Comparison of ENCODE assay signal across 14 cellular contexts in the genomic region with DNA sequence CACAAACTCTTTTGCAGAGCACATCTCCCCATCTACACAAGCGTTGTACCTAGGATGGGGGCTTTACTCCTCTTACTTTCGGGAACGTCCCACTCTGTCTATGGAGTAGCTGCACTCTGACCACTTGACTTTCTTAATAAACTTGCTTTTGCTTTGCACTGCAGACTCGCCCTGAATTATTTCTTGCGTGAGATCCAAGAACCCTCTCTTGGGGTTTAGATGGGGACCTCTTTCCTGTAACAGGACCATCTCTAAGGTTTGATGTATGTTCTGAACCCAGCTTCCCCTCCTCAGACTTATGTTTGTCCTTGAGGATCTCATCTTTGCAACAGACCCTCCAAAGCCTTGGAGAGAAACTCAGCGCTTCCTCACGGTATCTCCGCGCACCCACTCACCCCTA. TPM values are rescaled to one million over a fixed set of nuclear protein-coding genes. Genes with fewer than 3 reads are reported as not detected.
DNase-seq lines count a peak whose midpoint lies in the region; ATAC-seq, FAIRE-seq and TF ChIP-seq lines count a peak whose summit lies in the region.
"Not testable (repeated sequence)": the region's sequence is repeated elsewhere in the genome, so short reads cannot be mapped to it uniquely, and the experiment has no call there.
"Had no signal": no experiment of that assay in that cellular context is flagged by ENCODE, and none has a peak within 500 bp of the region (broad histone marks: within the 10 kb centered on the region; RNA-seq: fewer than 3 reads in every experiment).

No MANE protein-coding gene starts in this region.

- H3K36me3 Mint-ChIP-seq in CD14-positive monocyte; HFFc6 (ENCODE audit: low read depth); WTC11; activated T-cell treated with anti-CD3 and anti-CD28 coated beads, Interleukin-2, amount 50 U/mL, for 72 hours (ENCODE audit: insufficient read depth in 2 of 2); naive thymus-derived CD8-positive, alpha-beta T cell: not testable (repeated sequence)

- intact Hi-C loops in CD14-positive monocyte (cut with micrococcal nuclease); K562 (cut with micrococcal nuclease): not testable (repeated sequence)
- intact Hi-C loops in left ventricle myocardium inferior (cut with micrococcal nuclease): loop anchor here (5.0 kb wide), 1 partner anchor 177 kb away; no protein-coding TSS in a partner anchor

- H3K27me3 Mint-ChIP-seq in CD14-positive monocyte (ENCODE audit: low read depth in 3 of 3): peaks cover 11 to 18% (median 15%) of the 10 kb centered on the region in 3 donors
- peaks cover 10% of the 10 kb centered on the region for H3K27me3 Mint-ChIP-seq in HFFc6 (ENCODE audit: insufficient read depth)
- H3K27me3 Mint-ChIP-seq in WTC11 (ENCODE audit: low read depth): peaks cover 38% of the 10 kb centered on the region
- H3K27me3 Mint-ChIP-seq in activated T-cell treated with anti-CD3 and anti-CD28 coated beads, Interleukin-2, amount 50 U/mL, for 72 hours (ENCODE audit: low read depth): peaks cover 13% of the 10 kb centered on the region
- not testable (repeated sequence) for H3K27me3 Mint-ChIP-seq in naive thymus-derived CD8-positive, alpha-beta T cell

- not testable (repeated sequence) for BruUV-seq in K562 (replicated peaks; lab: Mats Ljungman, UMichigan)

- POLR2A ChIA-PET in WTC11 (lab: Charles Lee); K562 (lab: Yijun Ruan, JAX): not testable (repeated sequence)
- POLR2A ChIA-PET in naive thymus-derived CD8-positive, alpha-beta T cell (lab: Charles Lee): interaction anchor here (1.2 to 2.7 kb wide), 4 partner anchors 8 to 102 kb away, joined by 3 to 17 read pairs (median 8); no protein-coding TSS in a partner anchor

- peak overlapping the region; percentile 76 to 84 for H3K4me3 Mint-ChIP-seq in CD14-positive monocyte
- peak overlapping the region; percentile 59 for H3K4me3 Mint-ChIP-seq in HFFc6
- H3K4me3 Mint-ChIP-seq in WTC11: peak overlapping the region; percentile 71
- H3K4me3 Mint-ChIP-seq in activated T-cell treated with anti-CD3 and anti-CD28 coated beads, Interleukin-2, amount 50 U/mL, for 72 hours: peak overlapping the region; percentile 72 to 88
- H3K4me3 Mint-ChIP-seq in naive thymus-derived CD8-positive, alpha-beta T cell: peak overlapping the region; percentile 67 to 95 (median 88)

- TF ChIP-seq CTCF in CD14-positive monocyte (IDR thresholded peaks at IDR 0.05); HFFc6 (IDR thresholded peaks at IDR 0.05); WTC11 (IDR thresholded peaks at IDR 0.05); K562 (IDR thresholded peaks at IDR 0.05 in 2 of 3, conservative IDR thresholded peaks at IDR 0.05 in 1 of 3; ENCODE audit: insufficient read depth in 2 of 3, low read depth in 1 of 3, low read length in 3 of 3); left ventricle myocardium inferior (IDR thresholded peaks at IDR 0.05; ENCODE audit: borderline replicate concordance); smooth muscle cell (IDR thresholded peaks at IDR 0.05; ENCODE audit: borderline replicate concordance, insufficient read depth, poor library complexity, severe bottlenecking): not testable (repeated sequence)

- not testable (repeated sequence) for H3K27ac ChIP-seq in K562 (ENCODE audit: extremely low read depth, low read depth, low read length); left ventricle myocardium inferior (replicated peaks); smooth muscle cell (ENCODE audit: low read depth)

- peak overlapping the region; percentile 87; the same call in 1 of the 2 replicates for H2AFZ ChIP-seq in K562 (ENCODE audit: low read depth, low read length)
- not testable (repeated sequence) for H2AFZ ChIP-seq in smooth muscle cell (ENCODE audit: low read depth)

- CTCF ChIA-PET in WTC11 (lab: Charles Lee); K562 (lab: Yijun Ruan, JAX; ENCODE audit: low intra/inter-chr PET ratio): not testable (repeated sequence)

- H3K4me1 ChIP-seq in K562 (replicated peaks in 1 of 2; ENCODE audit: control insufficient read depth in 2 of 2, insufficient read depth in 2 of 2, low read length in 2 of 2): peaks cover 0 to 20% of the 10 kb centered on the region in 2 experiments; a peak in 3 of 5 replicates
- H3K4me1 ChIP-seq in left ventricle myocardium inferior; smooth muscle cell (ENCODE audit: low read depth): not testable (repeated sequence)

- H3K4me3 ChIP-seq in K562, smooth muscle cell: not testable (repeated sequence)
- H3K4me3 ChIP-seq in left ventricle myocardium inferior: peak overlapping the region; percentile 73

- peaks cover 8 to 13% of the 10 kb centered on the region in 2 experiments for H3K27me3 ChIP-seq in K562 (ENCODE audit: control insufficient read depth in 2 of 2, insufficient read depth in 2 of 2, low read length in 2 of 2)
- not testable (repeated sequence) for H3K27me3 ChIP-seq in left ventricle myocardium inferior (ENCODE audit: low read depth); smooth muscle cell (ENCODE audit: low read depth)

- H3K4me1 Mint-ChIP-seq in CD14-positive monocyte (peaks cover 22% of the 10 kb centered on the region), HFFc6 (ENCODE audit: low read depth) (peaks cover 23% of the 10 kb centered on the region), WTC11 (peaks cover 19% of the 10 kb centered on the region)
- not testable (repeated sequence) for H3K4me1 Mint-ChIP-seq in activated T-cell treated with anti-CD3 and anti-CD28 coated beads, Interleukin-2, amount 50 U/mL, for 72 hours (ENCODE audit: low read depth)
- H3K4me1 Mint-ChIP-seq in naive thymus-derived CD8-positive, alpha-beta T cell: peaks cover 13 to 18% (median 16%) of the 10 kb centered on the region in 4 donors

- not testable (repeated sequence) for TF ChIP-seq RAD21 in K562 (CRISPR knock-in tag; conservative IDR thresholded peaks at IDR 0.05 in 1 of 2, IDR thresholded peaks at IDR 0.05 in 1 of 2)

- not testable (repeated sequence) for H3K9me1 ChIP-seq in K562 (ENCODE audit: control insufficient read depth, insufficient read depth, low read length)

- not testable (repeated sequence) for ATAC-seq in WTC11; activated T-cell treated with anti-CD3 and anti-CD28 coated beads, Interleukin-2, amount 50 U/mL, for 72 hours (replicated peaks in 1 of 2); K562; naive thymus-derived CD8-positive, alpha-beta T cell

- H3K79me2 ChIP-seq in K562 (ENCODE audit: control insufficient read depth, insufficient read depth, low read length); smooth muscle cell (ENCODE audit: low read depth): not testable (repeated sequence)

- H3K4me2 ChIP-seq in K562 (ENCODE audit: insufficient read depth, low read length) (0 out of 2 replicates have a peak overlapping the region, but pooled peaks have one; percentile 79), smooth muscle cell (peak overlapping the region; percentile 82)

- not testable (repeated sequence) for H4K20me1 ChIP-seq in K562 (replicated peaks; ENCODE audit: control insufficient read depth, insufficient read depth, low read length); smooth muscle cell (ENCODE audit: low read depth)

- in situ Hi-C loops in K562 (cut with MboI): loop anchor here (5.0 kb wide), 3 partner anchors 62 to 1277 kb away; partner anchors contain the start of gene ZNF488

- FAIRE-seq in K562 (lab: Jason Lieb, UNC): not testable (repeated sequence)

- not testable (repeated sequence) for H3K9me3 Mint-ChIP-seq in CD14-positive monocyte; HFFc6; WTC11; activated T-cell treated with anti-CD3 and anti-CD28 coated beads, Interleukin-2, amount 50 U/mL, for 72 hours; naive thymus-derived CD8-positive, alpha-beta T cell

- WGBS in K562 (ENCODE audit: insufficient coverage, low coverage, missing lambda C conversion rate): 27% methylated on average over 7 of the region's 9 CpGs
- 66% methylated on average over 9 of the region's 9 CpGs for WGBS in smooth muscle cell (ENCODE audit: low lambda C conversion rate)

- H3K9ac ChIP-seq in K562 (ENCODE audit: insufficient read depth in 1 of 2, low read depth in 2 of 2, low read length in 2 of 2); smooth muscle cell (ENCODE audit: low read depth): not testable (repeated sequence)

- not testable (repeated sequence) for TF ChIP-seq EP300 in K562 (IDR thresholded peaks at IDR 0.05; ENCODE audit: low read length)

- not testable (repeated sequence) for H3K36me3 ChIP-seq in K562 (ENCODE audit: control insufficient read depth, insufficient read depth, low read length); left ventricle myocardium inferior; smooth muscle cell (ENCODE audit: low read depth)

- not testable (repeated sequence) for DNase-seq in CD14-positive monocyte (ENCODE audit: low spot score); HFFc6; WTC11 (ENCODE audit: low spot score); activated T-cell treated with anti-CD3 and anti-CD28 coated beads, Interleukin-2, amount 50 U/mL, for 72 hours; K562 (ENCODE audit: extremely low read depth in 1 of 4, low spot score in 3 of 4); left ventricle myocardium inferior; naive thymus-derived CD8-positive, alpha-beta T cell; smooth muscle cell (lab: John Stamatoyannopoulos, UW; ENCODE audit: unreplicated experiment)

- H3F3A ChIP-seq in smooth muscle cell (ENCODE audit: low read depth): not testable (repeated sequence)

- not testable (repeated sequence) for TF ChIP-seq POLR2A in K562 (conservative IDR thresholded peaks at IDR 0.05)

- not testable (repeated sequence) for H3K27ac Mint-ChIP-seq in CD14-positive monocyte; HFFc6; WTC11; activated T-cell treated with anti-CD3 and anti-CD28 coated beads, Interleukin-2, amount 50 U/mL, for 72 hours
- peak overlapping the region in 9 of 10 donors; percentile 36 to 89 (median 85) for H3K27ac Mint-ChIP-seq in naive thymus-derived CD8-positive, alpha-beta T cell

- H3K9me3 ChIP-seq in K562 (replicated peaks; ENCODE audit: control insufficient read depth, insufficient read depth, low read depth, low read length); left ventricle myocardium inferior (replicated peaks); smooth muscle cell (replicated peaks; ENCODE audit: low read depth): not testable (repeated sequence)

RNA-seq across cellular contexts. Expression of gene MSMB, which starts 59.3 kb away (rescaled TPM):
- polyA plus RNA-seq in CD14-positive monocyte (not detected), K562 (2011; rRNA removed) (not detected in 2 replicates), K562 (2014; fragmentation: Illumina TruSeq; extraction: Trizol) (not detected in 2 replicates), K562 (2014; fragmentation: Nextera tagmentation; extraction: Ambion mirVana) (under 1 TPM in 1 of 2 experiments, not detected in 1; 0.21 TPM), K562 (2014; rRNA removed) (0.60 TPM in 1 of 2 replicates, not detected in the other), smooth muscle cell (0.50 TPM in 1 of 2 replicates, not detected in the other)
- total RNA-seq in HFFc6 (2021; fragmentation: NEBNext Ultra II Directional; extraction: Animal tissue kit (Norgen Biotek cat#: 25700)): under 1 TPM in 1 of 6 experiments, not detected in 5; 0.65 TPM
- total RNA-seq in WTC11 (2021) (not detected in 3 replicates), K562 (2014; rRNA removed) (not detected in 2 replicates), K562 (2014; rRNA removed; fragmentation: Illumina TruSeq; extraction: Trizol) (not detected in 2 replicates), K562 (2015; rRNA removed; fragmentation: Illumina TruSeq; extraction: Trizol) (not detected in 2 replicates), K562 (2021) (not detected in 2 replicates), left ventricle myocardium inferior (not detected), smooth muscle cell (not detected in 2 replicates)
- not detected for total RNA-seq in activated T-cell treated with anti-CD3 and anti-CD28 coated beads, Interleukin-2, amount 50 U/mL, for 72 hours
- not detected in 2 replicates for total RNA-seq in K562 (2011; cell fraction: chromatin; rRNA removed; ENCODE audit: low replicate concordance)
- not detected in 2 replicates for total RNA-seq in K562 (2011; cell fraction: nucleolus; rRNA removed)
- total RNA-seq in K562 (2011; cell fraction: nucleoplasm; rRNA removed): not detected in 2 replicates
- not detected in 2 replicates for polyA plus RNA-seq in K562 (2011; cell fraction: cytosol; rRNA removed)
- not detected in 2 replicates for polyA plus RNA-seq in K562 (2011; cell fraction: nucleus; rRNA removed)
- 0.21 and 0.53 TPM in 2 replicates for polyA plus RNA-seq in K562 (2012)
- polyA minus RNA-seq in K562 (2011; rRNA and poly(A)+ RNA removed): not detected in 2 replicates
- polyA minus RNA-seq in K562 (2011; cell fraction: cytosol; rRNA and poly(A)+ RNA removed): not detected in 2 replicates
- not detected in 2 replicates for polyA minus RNA-seq in K562 (2011; cell fraction: nucleus; rRNA and poly(A)+ RNA removed)
- not detected for total RNA-seq in naive thymus-derived CD8-positive, alpha-beta T cell
- not detected for polyA plus RNA-seq in naive thymus-derived CD8-positive, alpha-beta T cell
- total RNA-seq: H4, kidney epithelial cell, occipital lobe, OCI-LY7, SK-MEL-5, thyroid gland had no signal
